15 cellular contexts compared by ENCODE assay signal in the genomic region with DNA sequence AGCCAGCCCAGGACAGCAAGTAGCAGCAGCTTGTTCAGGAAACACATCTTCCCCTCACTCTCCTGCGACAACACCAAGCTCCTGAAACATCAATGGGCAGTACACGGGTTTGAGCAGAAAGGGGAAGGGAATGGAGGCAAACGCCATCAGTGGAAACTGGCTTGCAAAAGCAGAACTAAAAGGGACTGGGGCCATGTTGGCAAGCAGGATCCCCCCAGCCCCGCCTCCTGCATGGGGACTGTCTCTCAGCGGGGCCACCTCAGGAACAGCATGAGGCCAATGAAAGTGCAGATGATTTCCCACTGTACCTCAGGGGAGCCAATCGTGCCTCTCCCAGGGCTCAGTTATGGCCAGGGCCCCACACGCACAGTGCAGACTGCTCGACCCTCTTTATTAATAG.
"Had no signal": no experiment of that assay in that cellular context is flagged by ENCODE, and none has a peak within 500 bp of the region (broad histone marks: within the 10 kb centered on the region; RNA-seq: fewer than 3 reads in every experiment).

No MANE protein-coding gene starts in this region.

- ATAC-seq: naive thymus-derived CD8-positive, alpha-beta T cell had no signal

- H3K27me3 Mint-ChIP-seq: activated CD4-positive, alpha-beta memory T cell treated with anti-CD3 and anti-CD28 coated beads for 36 hours; activated naive CD8-positive, alpha-beta T cell; naive thymus-derived CD8-positive, alpha-beta T cell; stimulated activated naive CD8-positive, alpha-beta T cell treated with anti-CD3 and anti-CD28 coated beads, Interleukin-15, Interleukin-2, amounts not matched to agents 100 ng/mL and 50 ng/mL, for 24 hours had no signal

- H3K9me3 Mint-ChIP-seq: activated CD4-positive, alpha-beta memory T cell treated with anti-CD3 and anti-CD28 coated beads for 36 hours; brain; immature natural killer cell; naive thymus-derived CD8-positive, alpha-beta T cell; stimulated activated naive CD8-positive, alpha-beta T cell treated with anti-CD3 and anti-CD28 coated beads, Interleukin-15, Interleukin-2, amounts not matched to agents 100 ng/mL and 50 ng/mL, for 24 hours had no signal

- DNase-seq: activated CD4-positive, alpha-beta memory T cell treated with anti-CD3 and anti-CD28 coated beads for 36 hours; activated gamma-delta T cell treated with Interleukin-2 at 50 U/mL for 16 hours; activated T-cell treated with anti-CD3 and anti-CD28 coated beads, Interleukin-2, amount 50 U/mL, for 48 hours; effector CD8-positive, alpha-beta T cell; foreskin fibroblast; immature natural killer cell; mesenchymal stem cell; naive thymus-derived CD8-positive, alpha-beta T cell; nucleus accumbens; stimulated activated CD4-positive, alpha-beta T cell treated with anti-CD3 and anti-CD28 coated beads, Interleukin-15, amount 100 ng/mL, for 24 hours; stimulated activated CD4-positive, alpha-beta T cell treated with anti-CD3 and anti-CD28 coated beads, Interleukin-4, amount 100 ng/mL, for 1 hour; T1000 had no signal

- H3K27ac Mint-ChIP-seq: activated CD4-positive, alpha-beta memory T cell treated with anti-CD3 and anti-CD28 coated beads for 36 hours; activated naive CD8-positive, alpha-beta T cell; stimulated activated naive CD8-positive, alpha-beta T cell treated with anti-CD3 and anti-CD28 coated beads, Interleukin-15, Interleukin-2, amounts not matched to agents 100 ng/mL and 50 ng/mL, for 24 hours had no signal

- H3K4me3 Mint-ChIP-seq: activated CD4-positive, alpha-beta memory T cell treated with anti-CD3 and anti-CD28 coated beads for 36 hours; activated naive CD8-positive, alpha-beta T cell; brain; immature natural killer cell; naive thymus-derived CD8-positive, alpha-beta T cell; stimulated activated naive CD8-positive, alpha-beta T cell treated with anti-CD3 and anti-CD28 coated beads, Interleukin-15, Interleukin-2, amounts not matched to agents 100 ng/mL and 50 ng/mL, for 24 hours had no signal
